In the genomic region with DNA sequence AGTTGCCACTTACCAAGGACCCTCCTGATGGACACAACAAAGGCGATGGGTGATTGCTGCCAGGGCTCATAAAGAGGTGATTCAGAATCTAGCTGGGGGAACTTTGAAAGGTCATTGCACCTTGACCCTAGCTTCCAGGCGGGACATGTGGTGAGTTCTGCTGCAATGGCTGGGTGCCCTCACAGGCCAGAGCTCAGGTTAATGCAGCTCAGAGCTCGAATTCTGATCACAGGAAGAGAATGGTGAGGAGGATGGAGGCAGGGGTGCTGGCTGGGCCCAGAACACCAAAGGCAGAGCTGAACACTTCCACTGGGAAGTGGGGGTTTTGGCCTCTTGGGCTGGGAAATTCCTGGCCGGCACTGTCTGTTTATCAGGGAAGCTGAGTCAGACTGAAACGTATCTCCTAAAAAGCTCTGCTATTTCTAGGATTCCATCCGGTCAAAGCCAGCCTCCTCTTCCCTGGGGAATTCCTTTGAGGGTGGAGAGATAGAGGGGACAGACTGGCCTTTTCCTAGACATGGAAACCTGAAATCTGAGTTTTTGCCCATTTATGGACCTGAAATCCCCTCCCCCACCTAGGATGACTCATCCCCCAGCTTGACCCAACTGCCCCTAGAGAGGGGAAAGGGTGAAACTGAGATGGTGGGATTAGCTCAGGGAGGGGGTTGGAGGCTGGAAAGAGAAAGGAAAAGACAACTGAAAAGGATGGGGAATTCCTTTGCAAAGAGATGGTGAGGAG, we compare ENCODE assay signal across 1 cellular context.
TF ChIP-seq lines count a peak whose summit lies in the region.

No MANE protein-coding gene starts in this region.

TF ChIP-seq in HepG2, 621 proteins besides CTCF, POLR2A, EP300 and RAD21 (continued from another document and continues in another):
- TF ChIP-seq, protein P1, sequence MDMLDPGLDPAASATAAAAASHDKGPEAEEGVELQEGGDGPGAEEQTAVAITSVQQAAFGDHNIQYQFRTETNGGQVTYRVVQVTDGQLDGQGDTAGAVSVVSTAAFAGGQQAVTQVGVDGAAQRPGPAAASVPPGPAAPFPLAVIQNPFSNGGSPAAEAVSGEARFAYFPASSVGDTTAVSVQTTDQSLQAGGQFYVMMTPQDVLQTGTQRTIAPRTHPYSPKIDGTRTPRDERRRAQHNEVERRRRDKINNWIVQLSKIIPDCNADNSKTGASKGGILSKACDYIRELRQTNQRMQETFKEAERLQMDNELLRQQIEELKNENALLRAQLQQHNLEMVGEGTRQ (IDR thresholded peaks at IDR 0.05; ENCODE audit: low read depth, low read length) = no peak
- TF ChIP-seq, protein P1 (CRISPR knock-in tag; IDR thresholded peaks at IDR 0.05; ENCODE audit: borderline replicate concordance) = peak; percentile 82; the same call in 1 of the 2 replicates
- TF ChIP-seq MIER2 (CRISPR knock-in tag; IDR thresholded peaks at IDR 0.05) (no peak), GFI1 (CRISPR knock-in tag; IDR thresholded peaks at IDR 0.05; ENCODE audit: borderline replicate concordance) (peak; percentile 9; the same call in 1 of the 2 replicates), ZNF746 (CRISPR knock-in tag; IDR thresholded peaks at IDR 0.05) (0 out of 2 replicates have a peak, but pooled peaks have one; percentile 28), KDM5B (CRISPR knock-in tag; IDR thresholded peaks at IDR 0.05; ENCODE audit: borderline replicate concordance) (peak; percentile 41; the same call in 1 of the 2 replicates), CBX5 (CRISPR knock-in tag; IDR thresholded peaks at IDR 0.05; ENCODE audit: borderline replicate concordance) (peak; percentile 9; the same call in 1 of the 2 replicates), ZNF773 (CRISPR knock-in tag; IDR thresholded peaks at IDR 0.05; ENCODE audit: borderline replicate concordance) (no peak), MXI1 (IDR thresholded peaks at IDR 0.05; ENCODE audit: borderline replicate concordance, low read depth, low read length) (no peak; the same call in 2 of the 3 replicates), ZMYM4 (CRISPR knock-in tag; IDR thresholded peaks at IDR 0.05) (peak; percentile 34; the same call in 1 of the 2 replicates), ZNF367 (CRISPR knock-in tag; IDR thresholded peaks at IDR 0.05; ENCODE audit: borderline replicate concordance) (no peak), ZNF354B (CRISPR knock-in tag; IDR thresholded peaks at IDR 0.05) (no peak), ZNF282 (IDR thresholded peaks at IDR 0.05; ENCODE audit: partially characterized antibody) (no peak), ZNF781 (CRISPR knock-in tag; IDR thresholded peaks at IDR 0.05; ENCODE audit: borderline replicate concordance, not compliant biosample characterization) (no peak), DPF2 (CRISPR knock-in tag; IDR thresholded peaks at IDR 0.05; ENCODE audit: borderline replicate concordance, low read depth) (peak; percentile 82), ZNF720 (CRISPR knock-in tag; IDR thresholded peaks at IDR 0.05) (no peak), ZNF761 (CRISPR knock-in tag; conservative IDR thresholded peaks at IDR 0.05) (no peak), SP1 (IDR thresholded peaks at IDR 0.05) (no peak), SP1 (CRISPR knock-in tag; IDR thresholded peaks at IDR 0.05) (no peak; the same call in 1 of the 2 replicates), ZNF547 (CRISPR knock-in tag; IDR thresholded peaks at IDR 0.05) (no peak; the same call in 1 of the 2 replicates), ZNF121 (CRISPR knock-in tag; IDR thresholded peaks at IDR 0.05) (no peak), PTBP1 (IDR thresholded peaks at IDR 0.05; ENCODE audit: low read depth, low read length, poor library complexity, severe bottlenecking) (no peak), SIX4 (CRISPR knock-in tag; IDR thresholded peaks at IDR 0.05) (peak; percentile 53), XRCC5 (optimal IDR thresholded peaks at IDR 0.05; ENCODE audit: low read length) (peak; percentile 43), NR1H2 (CRISPR knock-in tag; IDR thresholded peaks at IDR 0.05; ENCODE audit: borderline replicate concordance, low read depth) (peak; percentile 87; the same call in 1 of the 2 replicates), ZFX (CRISPR knock-in tag; IDR thresholded peaks at IDR 0.05; ENCODE audit: low read depth) (peak; percentile 77; the same call in 1 of the 2 replicates), ELF4 (CRISPR knock-in tag; IDR thresholded peaks at IDR 0.05; ENCODE audit: borderline replicate concordance) (no peak), HDAC6 (IDR thresholded peaks at IDR 0.05; ENCODE audit: low read depth, low read length) (no peak), SALL2 (CRISPR knock-in tag; IDR thresholded peaks at IDR 0.05) (peak; percentile 72; the same call in 1 of the 2 replicates), KDM3A (CRISPR knock-in tag; IDR thresholded peaks at IDR 0.05; ENCODE audit: low read depth) (no peak), TARDBP (CRISPR knock-in tag; IDR thresholded peaks at IDR 0.05) (peak; percentile 65; the same call in 1 of the 2 replicates), ZNF230 (CRISPR knock-in tag; IDR thresholded peaks at IDR 0.05) (peak; percentile 62; the same call in 1 of the 2 replicates), ATF1 (CRISPR knock-in tag; IDR thresholded peaks at IDR 0.05) (peak; percentile 62; the same call in 1 of the 2 replicates), RXRB (CRISPR knock-in tag; IDR thresholded peaks at IDR 0.05; ENCODE audit: borderline replicate concordance) (peak; percentile 91), PAWR (CRISPR knock-in tag; IDR thresholded peaks at IDR 0.05; ENCODE audit: borderline replicate concordance) (no peak), ETV6 (CRISPR knock-in tag; conservative IDR thresholded peaks at IDR 0.05) (peak; percentile 62; the same call in 1 of the 2 replicates), ZMYM3 (CRISPR knock-in tag; IDR thresholded peaks at IDR 0.05) (peak; percentile 57), MYC (CRISPR knock-in tag; IDR thresholded peaks at IDR 0.05; ENCODE audit: borderline replicate concordance) (peak; percentile 56; the same call in 1 of the 2 replicates)
- TF ChIP-seq, protein P2, sequence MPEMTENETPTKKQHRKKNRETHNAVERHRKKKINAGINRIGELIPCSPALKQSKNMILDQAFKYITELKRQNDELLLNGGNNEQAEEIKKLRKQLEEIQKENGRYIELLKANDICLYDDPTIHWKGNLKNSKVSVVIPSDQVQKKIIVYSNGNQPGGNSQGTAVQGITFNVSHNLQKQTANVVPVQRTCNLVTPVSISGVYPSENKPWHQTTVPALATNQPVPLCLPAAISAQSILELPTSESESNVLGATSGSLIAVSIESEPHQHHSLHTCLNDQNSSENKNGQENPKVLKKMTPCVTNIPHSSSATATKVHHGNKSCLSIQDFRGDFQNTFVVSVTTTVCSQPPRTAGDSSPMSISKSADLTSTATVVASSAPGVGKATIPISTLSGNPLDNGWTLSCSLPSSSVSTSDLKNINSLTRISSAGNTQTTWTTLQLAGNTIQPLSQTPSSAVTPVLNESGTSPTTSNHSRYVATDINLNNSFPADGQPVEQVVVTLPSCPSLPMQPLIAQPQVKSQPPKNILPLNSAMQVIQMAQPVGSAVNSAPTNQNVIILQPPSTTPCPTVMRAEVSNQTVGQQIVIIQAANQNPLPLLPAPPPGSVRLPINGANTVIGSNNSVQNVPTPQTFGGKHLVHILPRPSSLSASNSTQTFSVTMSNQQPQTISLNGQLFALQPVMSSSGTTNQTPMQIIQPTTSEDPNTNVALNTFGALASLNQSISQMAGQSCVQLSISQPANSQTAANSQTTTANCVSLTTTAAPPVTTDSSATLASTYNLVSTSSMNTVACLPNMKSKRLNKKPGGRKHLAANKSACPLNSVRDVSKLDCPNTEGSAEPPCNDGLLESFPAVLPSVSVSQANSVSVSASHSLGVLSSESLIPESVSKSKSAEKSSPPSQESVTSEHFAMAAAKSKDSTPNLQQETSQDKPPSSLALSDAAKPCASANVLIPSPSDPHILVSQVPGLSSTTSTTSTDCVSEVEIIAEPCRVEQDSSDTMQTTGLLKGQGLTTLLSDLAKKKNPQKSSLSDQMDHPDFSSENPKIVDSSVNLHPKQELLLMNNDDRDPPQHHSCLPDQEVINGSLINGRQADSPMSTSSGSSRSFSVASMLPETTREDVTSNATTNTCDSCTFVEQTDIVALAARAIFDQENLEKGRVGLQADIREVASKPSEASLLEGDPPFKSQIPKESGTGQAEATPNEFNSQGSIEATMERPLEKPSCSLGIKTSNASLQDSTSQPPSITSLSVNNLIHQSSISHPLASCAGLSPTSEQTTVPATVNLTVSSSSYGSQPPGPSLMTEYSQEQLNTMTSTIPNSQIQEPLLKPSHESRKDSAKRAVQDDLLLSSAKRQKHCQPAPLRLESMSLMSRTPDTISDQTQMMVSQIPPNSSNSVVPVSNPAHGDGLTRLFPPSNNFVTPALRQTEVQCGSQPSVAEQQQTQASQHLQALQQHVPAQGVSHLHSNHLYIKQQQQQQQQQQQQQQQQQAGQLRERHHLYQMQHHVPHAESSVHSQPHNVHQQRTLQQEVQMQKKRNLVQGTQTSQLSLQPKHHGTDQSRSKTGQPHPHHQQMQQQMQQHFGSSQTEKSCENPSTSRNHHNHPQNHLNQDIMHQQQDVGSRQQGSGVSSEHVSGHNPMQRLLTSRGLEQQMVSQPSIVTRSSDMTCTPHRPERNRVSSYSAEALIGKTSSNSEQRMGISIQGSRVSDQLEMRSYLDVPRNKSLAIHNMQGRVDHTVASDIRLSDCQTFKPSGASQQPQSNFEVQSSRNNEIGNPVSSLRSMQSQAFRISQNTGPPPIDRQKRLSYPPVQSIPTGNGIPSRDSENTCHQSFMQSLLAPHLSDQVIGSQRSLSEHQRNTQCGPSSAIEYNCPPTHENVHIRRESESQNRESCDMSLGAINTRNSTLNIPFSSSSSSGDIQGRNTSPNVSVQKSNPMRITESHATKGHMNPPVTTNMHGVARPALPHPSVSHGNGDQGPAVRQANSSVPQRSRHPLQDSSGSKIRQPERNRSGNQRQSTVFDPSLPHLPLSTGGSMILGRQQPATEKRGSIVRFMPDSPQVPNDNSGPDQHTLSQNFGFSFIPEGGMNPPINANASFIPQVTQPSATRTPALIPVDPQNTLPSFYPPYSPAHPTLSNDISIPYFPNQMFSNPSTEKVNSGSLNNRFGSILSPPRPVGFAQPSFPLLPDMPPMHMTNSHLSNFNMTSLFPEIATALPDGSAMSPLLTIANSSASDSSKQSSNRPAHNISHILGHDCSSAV (CRISPR knock-in tag; IDR thresholded peaks at IDR 0.05; ENCODE audit: borderline replicate concordance) = no peak
- TF ChIP-seq, protein P3, sequence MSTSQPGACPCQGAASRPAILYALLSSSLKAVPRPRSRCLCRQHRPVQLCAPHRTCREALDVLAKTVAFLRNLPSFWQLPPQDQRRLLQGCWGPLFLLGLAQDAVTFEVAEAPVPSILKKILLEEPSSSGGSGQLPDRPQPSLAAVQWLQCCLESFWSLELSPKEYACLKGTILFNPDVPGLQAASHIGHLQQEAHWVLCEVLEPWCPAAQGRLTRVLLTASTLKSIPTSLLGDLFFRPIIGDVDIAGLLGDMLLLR (CRISPR knock-in tag; IDR thresholded peaks at IDR 0.05) = no peak
- TF ChIP-seq, protein P4, sequence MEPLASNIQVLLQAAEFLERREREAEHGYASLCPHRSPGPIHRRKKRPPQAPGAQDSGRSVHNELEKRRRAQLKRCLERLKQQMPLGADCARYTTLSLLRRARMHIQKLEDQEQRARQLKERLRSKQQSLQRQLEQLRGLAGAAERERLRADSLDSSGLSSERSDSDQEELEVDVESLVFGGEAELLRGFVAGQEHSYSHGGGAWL (CRISPR knock-in tag; IDR thresholded peaks at IDR 0.05) = no peak
- TF ChIP-seq, protein P5, sequence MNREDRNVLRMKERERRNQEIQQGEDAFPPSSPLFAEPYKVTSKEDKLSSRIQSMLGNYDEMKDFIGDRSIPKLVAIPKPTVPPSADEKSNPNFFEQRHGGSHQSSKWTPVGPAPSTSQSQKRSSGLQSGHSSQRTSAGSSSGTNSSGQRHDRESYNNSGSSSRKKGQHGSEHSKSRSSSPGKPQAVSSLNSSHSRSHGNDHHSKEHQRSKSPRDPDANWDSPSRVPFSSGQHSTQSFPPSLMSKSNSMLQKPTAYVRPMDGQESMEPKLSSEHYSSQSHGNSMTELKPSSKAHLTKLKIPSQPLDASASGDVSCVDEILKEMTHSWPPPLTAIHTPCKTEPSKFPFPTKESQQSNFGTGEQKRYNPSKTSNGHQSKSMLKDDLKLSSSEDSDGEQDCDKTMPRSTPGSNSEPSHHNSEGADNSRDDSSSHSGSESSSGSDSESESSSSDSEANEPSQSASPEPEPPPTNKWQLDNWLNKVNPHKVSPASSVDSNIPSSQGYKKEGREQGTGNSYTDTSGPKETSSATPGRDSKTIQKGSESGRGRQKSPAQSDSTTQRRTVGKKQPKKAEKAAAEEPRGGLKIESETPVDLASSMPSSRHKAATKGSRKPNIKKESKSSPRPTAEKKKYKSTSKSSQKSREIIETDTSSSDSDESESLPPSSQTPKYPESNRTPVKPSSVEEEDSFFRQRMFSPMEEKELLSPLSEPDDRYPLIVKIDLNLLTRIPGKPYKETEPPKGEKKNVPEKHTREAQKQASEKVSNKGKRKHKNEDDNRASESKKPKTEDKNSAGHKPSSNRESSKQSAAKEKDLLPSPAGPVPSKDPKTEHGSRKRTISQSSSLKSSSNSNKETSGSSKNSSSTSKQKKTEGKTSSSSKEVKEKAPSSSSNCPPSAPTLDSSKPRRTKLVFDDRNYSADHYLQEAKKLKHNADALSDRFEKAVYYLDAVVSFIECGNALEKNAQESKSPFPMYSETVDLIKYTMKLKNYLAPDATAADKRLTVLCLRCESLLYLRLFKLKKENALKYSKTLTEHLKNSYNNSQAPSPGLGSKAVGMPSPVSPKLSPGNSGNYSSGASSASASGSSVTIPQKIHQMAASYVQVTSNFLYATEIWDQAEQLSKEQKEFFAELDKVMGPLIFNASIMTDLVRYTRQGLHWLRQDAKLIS (CRISPR knock-in tag; IDR thresholded peaks at IDR 0.05) = no peak
- TF ChIP-seq, protein P6, sequence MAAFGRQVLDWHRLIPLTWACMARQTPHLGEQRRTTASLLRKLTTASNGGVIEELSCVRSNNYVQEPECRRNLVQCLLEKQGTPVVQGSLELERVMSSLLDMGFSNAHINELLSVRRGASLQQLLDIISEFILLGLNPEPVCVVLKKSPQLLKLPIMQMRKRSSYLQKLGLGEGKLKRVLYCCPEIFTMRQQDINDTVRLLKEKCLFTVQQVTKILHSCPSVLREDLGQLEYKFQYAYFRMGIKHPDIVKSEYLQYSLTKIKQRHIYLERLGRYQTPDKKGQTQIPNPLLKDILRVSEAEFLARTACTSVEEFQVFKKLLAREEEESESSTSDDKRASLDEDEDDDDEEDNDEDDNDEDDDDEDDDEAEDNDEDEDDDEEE (CRISPR knock-in tag; IDR thresholded peaks at IDR 0.05) = no peak
- TF ChIP-seq, protein P7, sequence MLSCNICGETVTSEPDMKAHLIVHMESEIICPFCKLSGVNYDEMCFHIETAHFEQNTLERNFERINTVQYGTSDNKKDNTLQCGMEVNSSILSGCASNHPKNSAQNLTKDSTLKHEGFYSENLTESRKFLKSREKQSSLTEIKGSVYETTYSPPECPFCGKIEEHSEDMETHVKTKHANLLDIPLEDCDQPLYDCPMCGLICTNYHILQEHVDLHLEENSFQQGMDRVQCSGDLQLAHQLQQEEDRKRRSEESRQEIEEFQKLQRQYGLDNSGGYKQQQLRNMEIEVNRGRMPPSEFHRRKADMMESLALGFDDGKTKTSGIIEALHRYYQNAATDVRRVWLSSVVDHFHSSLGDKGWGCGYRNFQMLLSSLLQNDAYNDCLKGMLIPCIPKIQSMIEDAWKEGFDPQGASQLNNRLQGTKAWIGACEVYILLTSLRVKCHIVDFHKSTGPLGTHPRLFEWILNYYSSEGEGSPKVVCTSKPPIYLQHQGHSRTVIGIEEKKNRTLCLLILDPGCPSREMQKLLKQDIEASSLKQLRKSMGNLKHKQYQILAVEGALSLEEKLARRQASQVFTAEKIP (CRISPR knock-in tag; IDR thresholded peaks at IDR 0.05; ENCODE audit: borderline replicate concordance) = no peak
